Comparison of ENCODE assay signal across 8 cellular contexts in the genomic region with DNA sequence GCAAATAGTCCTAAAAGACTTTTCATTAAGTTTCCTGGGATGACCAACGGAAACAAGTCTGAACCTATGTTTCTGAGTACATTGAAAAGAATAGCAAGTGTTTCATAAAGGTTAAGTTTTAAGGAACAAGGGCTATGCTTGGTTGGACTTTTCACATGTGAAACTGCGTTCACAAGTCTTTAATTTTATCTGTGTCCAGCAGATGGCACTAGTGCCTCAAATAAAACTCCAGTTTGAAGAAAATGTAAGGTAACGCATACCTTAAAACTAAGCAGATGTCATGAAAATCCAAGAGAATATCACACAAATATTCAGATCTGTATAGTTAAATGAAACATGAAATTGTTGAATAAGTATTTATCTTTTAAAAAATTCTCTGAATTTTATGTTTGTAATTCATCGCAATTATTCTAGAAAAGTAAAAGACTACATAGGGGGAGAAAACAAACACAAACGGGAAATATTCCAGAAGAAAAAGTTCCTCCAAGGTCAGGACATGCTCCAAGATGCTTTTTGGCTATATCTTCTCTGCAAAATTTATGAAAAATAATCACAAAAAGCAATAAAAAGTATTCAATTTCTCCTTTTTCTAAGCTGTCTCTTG.
DNase-seq lines count a peak whose midpoint lies in the region; ATAC-seq and TF ChIP-seq lines count a peak whose summit lies in the region.

No MANE protein-coding gene starts in this region.

- H2AFZ ChIP-seq in SK-N-SH (ENCODE audit: low read depth) (no peak overlapping the region), osteoblast (ENCODE audit: low read length) (peak overlapping the region; percentile 40)

- H3K27ac Mint-ChIP-seq in natural killer cell, result no peak overlapping the region
- no peak overlapping the region for H3K27ac Mint-ChIP-seq in natural killer cell treated with Interleukin-12 subunit alpha and Interleukin-12 subunit beta and Interleukin-15 and Interleukin-18, amount 100 ng/mL, for 72 hours
- H3K27ac Mint-ChIP-seq in activated T-helper 17 cell treated with anti-CD3 and anti-CD28 coated beads, Interleukin-2, amount 50 U/mL, for 72 hours, result no peak overlapping the region

- H3K9me3 Mint-ChIP-seq in natural killer cell, result no peaks in the 10 kb centered on the region
- no peaks in the 10 kb centered on the region for H3K9me3 Mint-ChIP-seq in natural killer cell treated with Interleukin-12 subunit alpha and Interleukin-12 subunit beta and Interleukin-15 and Interleukin-18, amount 100 ng/mL, for 72 hours
- no peaks in the 10 kb centered on the region for H3K9me3 Mint-ChIP-seq in activated T-helper 17 cell treated with anti-CD3 and anti-CD28 coated beads, Interleukin-2, amount 50 U/mL, for 72 hours

- H3K36me3 ChIP-seq in SK-N-SH (replicated peaks in 1 of 2; ENCODE audit: control insufficient read depth in 1 of 2, insufficient read depth in 2 of 2, low read length in 1 of 2) (no peaks in the 10 kb centered on the region), esophagus muscularis mucosa (no peaks in the 10 kb centered on the region), osteoblast (ENCODE audit: insufficient read depth, low read length) (no peaks in the 10 kb centered on the region)

- intact Hi-C loops in natural killer cell (cut with micrococcal nuclease), result loop anchor here (2.0 to 5.0 kb wide), 3 partner anchors 85 to 1151 kb away; no protein-coding TSS in a partner anchor
- intact Hi-C loops in esophagus muscularis mucosa (cut with DNase I), result loop anchor here (2.0 to 5.0 kb wide), 2 partner anchors 941 to 1096 kb away; no protein-coding TSS in a partner anchor

- H3K4me1 ChIP-seq in SK-N-SH (ENCODE audit: control insufficient read depth in 1 of 2, insufficient read depth in 2 of 2, low read depth in 1 of 2, low read length in 1 of 2), result no peaks in the 10 kb centered on the region
- no peaks in the 10 kb centered on the region for H3K4me1 ChIP-seq in esophagus muscularis mucosa
- no peaks in the 10 kb centered on the region for H3K4me1 ChIP-seq in osteoblast (ENCODE audit: insufficient read depth, low read length)

- no peak overlapping the region for H3K27ac ChIP-seq in SK-N-SH (ENCODE audit: low read depth in 2 of 2, low read length in 1 of 2)
- no peak overlapping the region for H3K27ac ChIP-seq in esophagus muscularis mucosa (replicated peaks in 1 of 4)
- no peak overlapping the region for H3K27ac ChIP-seq in osteoblast (ENCODE audit: low read depth, low read length)

- H3K4me3 ChIP-seq in LNCaP clone FGC (ENCODE audit: low read depth, low read length) (no peak overlapping the region), SK-N-SH (ENCODE audit: low read depth in 2 of 2, low read length in 1 of 2) (peak overlapping the region in 1 of 2 experiments; percentile 12; a peak in 1 of 4 replicates), esophagus muscularis mucosa (no peak overlapping the region), osteoblast (ENCODE audit: insufficient read depth, low read length) (peak overlapping the region; percentile 17)

- no peak overlapping the region for H3K4me3 Mint-ChIP-seq in natural killer cell
- H3K4me3 Mint-ChIP-seq in natural killer cell treated with Interleukin-12 subunit alpha and Interleukin-12 subunit beta and Interleukin-15 and Interleukin-18, amount 100 ng/mL, for 72 hours, result no peak overlapping the region
- H3K4me3 Mint-ChIP-seq in activated T-helper 17 cell treated with anti-CD3 and anti-CD28 coated beads, Interleukin-2, amount 50 U/mL, for 72 hours, result no peak overlapping the region

- no peak for TF ChIP-seq EP300 in SK-N-SH (IDR thresholded peaks at IDR 0.05; ENCODE audit: borderline replicate concordance in 1 of 2, low read depth in 1 of 2, low read length in 1 of 2)
- TF ChIP-seq EP300 in esophagus muscularis mucosa (IDR thresholded peaks at IDR 0.05), result no peak

- 32% methylated on average over 5 of the region's 5 CpGs for WGBS in SK-N-SH (ENCODE audit: low lambda C conversion rate)
- 33% methylated on average over 5 of the region's 5 CpGs for WGBS in esophagus muscularis mucosa

- no peak for TF ChIP-seq POLR2A in esophagus muscularis mucosa (IDR thresholded peaks at IDR 0.05; ENCODE audit: low read depth)

- TF ChIP-seq CTCF in natural killer cell (IDR thresholded peaks at IDR 0.05) (peak; percentile 73), LNCaP clone FGC (IDR thresholded peaks at IDR 0.05; ENCODE audit: control insufficient read depth, extremely low read depth, insufficient read depth) (peak; percentile 62), SK-N-SH (IDR thresholded peaks at IDR 0.05) (peak; percentile 81), esophagus muscularis mucosa (IDR thresholded peaks at IDR 0.05) (peak; percentile 55 to 71 (median 63)), osteoblast (IDR thresholded peaks at IDR 0.05; ENCODE audit: extremely low read depth, low read depth, low read length) (peak; percentile 59)

- CTCF ChIA-PET in SK-N-SH (lab: Yijun Ruan, JAX), result interaction anchor here (0.7 to 1.9 kb wide), 23 partner anchors 15 to 1152 kb away, joined by 3 to 11 read pairs (median 4); no protein-coding TSS in a partner anchor

- H3K9me2 ChIP-seq in SK-N-SH, result no peaks in the 10 kb centered on the region

- TF ChIP-seq RAD21 in SK-N-SH (IDR thresholded peaks at IDR 0.05; ENCODE audit: low read length), result peak; percentile 83

- H3K9me3 ChIP-seq in SK-N-SH (no peaks in the 10 kb centered on the region), esophagus muscularis mucosa (no peaks in the 10 kb centered on the region), osteoblast (ENCODE audit: low read depth, low read length) (no peaks in the 10 kb centered on the region)

- no peaks in the 10 kb centered on the region; the same call in 1 of the 2 replicates for H3K27me3 ChIP-seq in SK-N-SH (ENCODE audit: insufficient read depth)
- no peaks in the 10 kb centered on the region for H3K27me3 ChIP-seq in esophagus muscularis mucosa
- H3K27me3 ChIP-seq in osteoblast (ENCODE audit: insufficient read depth, low read length), result no peaks in the 10 kb centered on the region

- peaks cover 1 to 5% of the 10 kb centered on the region in 2 donors for H3K27me3 Mint-ChIP-seq in natural killer cell (ENCODE audit: low read depth in 2 of 2)
- peaks cover 6 to 7% of the 10 kb centered on the region in 2 donors for H3K27me3 Mint-ChIP-seq in natural killer cell treated with Interleukin-12 subunit alpha and Interleukin-12 subunit beta and Interleukin-15 and Interleukin-18, amount 100 ng/mL, for 72 hours
- peaks cover under 1% of the 10 kb centered on the region for H3K27me3 Mint-ChIP-seq in activated T-helper 17 cell treated with anti-CD3 and anti-CD28 coated beads, Interleukin-2, amount 50 U/mL, for 72 hours

- H3K9ac ChIP-seq in SK-N-SH, result no peak overlapping the region

- H3K36me3 Mint-ChIP-seq in natural killer cell, result no peaks in the 10 kb centered on the region
- H3K36me3 Mint-ChIP-seq in natural killer cell treated with Interleukin-12 subunit alpha and Interleukin-12 subunit beta and Interleukin-15 and Interleukin-18, amount 100 ng/mL, for 72 hours, result no peaks in the 10 kb centered on the region
- H3K36me3 Mint-ChIP-seq in activated T-helper 17 cell treated with anti-CD3 and anti-CD28 coated beads, Interleukin-2, amount 50 U/mL, for 72 hours (ENCODE audit: low read depth), result no peaks in the 10 kb centered on the region

- H3K79me2 ChIP-seq in SK-N-SH (ENCODE audit: insufficient read depth) (no peaks in the 10 kb centered on the region), osteoblast (ENCODE audit: insufficient read depth, low read length) (no peaks in the 10 kb centered on the region)

- H3K4me2 ChIP-seq in SK-N-SH (no peak overlapping the region), osteoblast (ENCODE audit: insufficient read depth, low read length) (peak overlapping the region; percentile 61)

- H4K20me1 ChIP-seq in SK-N-SH (ENCODE audit: insufficient read depth) (no peaks in the 10 kb centered on the region), osteoblast (ENCODE audit: insufficient read depth, low read length) (no peaks in the 10 kb centered on the region)

- H3F3A ChIP-seq in SK-N-SH (replicated peaks; ENCODE audit: insufficient read depth), result no peaks in the 10 kb centered on the region

- POLR2A ChIA-PET in SK-N-SH (lab: Yijun Ruan, JAX), result no interaction called here

- no peaks in the 10 kb centered on the region for H3K4me1 Mint-ChIP-seq in natural killer cell
- no peaks in the 10 kb centered on the region for H3K4me1 Mint-ChIP-seq in natural killer cell treated with Interleukin-12 subunit alpha and Interleukin-12 subunit beta and Interleukin-15 and Interleukin-18, amount 100 ng/mL, for 72 hours (ENCODE audit: low read depth in 2 of 2)
- H3K4me1 Mint-ChIP-seq in activated T-helper 17 cell treated with anti-CD3 and anti-CD28 coated beads, Interleukin-2, amount 50 U/mL, for 72 hours, result no peaks in the 10 kb centered on the region

- no peak for DNase-seq in natural killer cell
- no peak for DNase-seq in natural killer cell treated with Interleukin-12 subunit alpha and Interleukin-12 subunit beta and Interleukin-15 and Interleukin-18, amount 100 ng/mL, for 72 hours (ENCODE audit: low spot score)
- DNase-seq in LNCaP clone FGC (ENCODE audit: low read depth), result peak; percentile 51
- DNase-seq in SK-N-SH, result peak; percentile 1
- DNase-seq in esophagus muscularis mucosa (ENCODE audit: extremely low spot score), result no peak
- DNase-seq in osteoblast (ENCODE audit: insufficient read length, low spot score, missing footprints), result no peak

- ATAC-seq in natural killer cell, result peak in 1 of 3 donors; percentile 50
- no peak for ATAC-seq in natural killer cell treated with Interleukin-12 subunit alpha and Interleukin-12 subunit beta and Interleukin-15 and Interleukin-18, amount 100 ng/mL, for 72 hours
- peak; percentile 72 for ATAC-seq in GM21619 (IDR thresholded peaks at IDR 0.05; ENCODE audit: unreplicated experiment)
- no peak for ATAC-seq in activated T-helper 17 cell treated with anti-CD3 and anti-CD28 coated beads, Interleukin-2, amount 50 U/mL, for 72 hours (replicated peaks)

TF ChIP-seq in SK-N-SH, 30 proteins besides CTCF, POLR2A, EP300 and RAD21 (continues in another document):
- TF ChIP-seq NFIC (IDR thresholded peaks at IDR 0.05; ENCODE audit: borderline replicate concordance) (no peak), SMC3 (IDR thresholded peaks at IDR 0.05; ENCODE audit: low read depth, low read length) (peak; percentile 63)

Comparison
In these comparisons a context has a peak if more than half of its experiments do, and no peak if none do; other contexts are left out.
1. DNase-seq: peak in LNCaP clone FGC (single experiment) and SK-N-SH (single experiment); none in natural killer cell (single experiment), natural killer cell treated with Interleukin-12 subunit alpha and Interleukin-12 subunit beta and Interleukin-15 and Interleukin-18, amount 100 ng/mL, for 72 hours (single experiment), esophagus muscularis mucosa (single experiment) and osteoblast (single experiment).
2. Peak in every context shown above with its lines, with median percentiles within 50 percentile points of each other: CTCF ChIP-seq.